10 cellular contexts compared by ENCODE assay signal in genomic region chr7:76296743-76297740, GRCh38. TPM values are rescaled to one million over a fixed set of nuclear protein-coding genes. Genes with fewer than 3 reads are reported as not detected.
DNase-seq lines count a peak whose midpoint lies in the region; ATAC-seq and TF ChIP-seq lines count a peak whose summit lies in the region.
"Had no signal": no experiment of that assay in that cellular context is flagged by ENCODE, and none has a peak within 500 bp of the region (broad histone marks: within the 10 kb centered on the region; RNA-seq: fewer than 3 reads in every experiment).

No MANE protein-coding gene starts in this region.

- peak overlapping the region; percentile 58 to 69 for H3K9ac ChIP-seq in mucosa of rectum (ENCODE audit: low read depth in 1 of 2, low read length in 2 of 2)

- H3K4me1 Mint-ChIP-seq in CD8-positive, alpha-beta memory T cell = peaks cover 1 to 2% (median 1%) of the 10 kb centered on the region in 3 donors

- CTCF ChIA-PET in CD8-positive, alpha-beta memory T cell (lab: Charles Lee) = interaction anchor here (1.6 to 5.1 kb wide), 2 partner anchors 17 to 119 kb away, joined by 6 to 44 read pairs; no protein-coding TSS in a partner anchor

- POLR2A ChIA-PET in CD8-positive, alpha-beta memory T cell (lab: Charles Lee) = interaction anchor here (0.6 kb wide), 1 partner anchor 31 kb away, joined by 6 read pairs; no protein-coding TSS in a partner anchor

- H3K4me3 ChIP-seq in dorsolateral prefrontal cortex (no peak overlapping the region), mucosa of rectum (ENCODE audit: low read length in 2 of 2) (peak overlapping the region; percentile 14 to 22)
- no peak overlapping the region for H3K4me3 ChIP-seq in CD8-positive, alpha-beta memory T cell (ENCODE audit: low read length)

- H3K27ac Mint-ChIP-seq in CD8-positive, alpha-beta memory T cell = no peak overlapping the region
- H3K27ac Mint-ChIP-seq: activated naive CD4-positive, alpha-beta T cell treated with anti-CD3 and anti-CD28 coated beads, Interleukin-2, amount 50 U/mL, for 24 hours had no signal

- no peaks in the 10 kb centered on the region for H3K9me3 Mint-ChIP-seq in CD8-positive, alpha-beta memory T cell
- H3K9me3 Mint-ChIP-seq: activated naive CD4-positive, alpha-beta T cell treated with anti-CD3 and anti-CD28 coated beads, Interleukin-2, amount 50 U/mL, for 24 hours had no signal

- H3K27me3 Mint-ChIP-seq in CD8-positive, alpha-beta memory T cell = peaks cover 2 to 9% of the 10 kb centered on the region in 2 donors
- H3K27me3 Mint-ChIP-seq: activated naive CD4-positive, alpha-beta T cell treated with anti-CD3 and anti-CD28 coated beads, Interleukin-2, amount 50 U/mL, for 24 hours had no signal

- peak overlapping the region in 55 of 59 donors; percentile 19 to 100 (median 76) for H3K27ac ChIP-seq in dorsolateral prefrontal cortex
- H3K27ac ChIP-seq in mucosa of rectum (ENCODE audit: low read depth in 2 of 2, low read length in 2 of 2) = peak overlapping the region; percentile 89 to 95
- no peak overlapping the region for H3K27ac ChIP-seq in CD8-positive, alpha-beta memory T cell (ENCODE audit: low read depth, low read length)

- peaks cover 36 to 37% of the 10 kb centered on the region in 2 donors for H3K4me1 ChIP-seq in mucosa of rectum (ENCODE audit: control insufficient read depth in 2 of 2, insufficient read depth in 2 of 2, low read length in 2 of 2)
- peaks cover 4% of the 10 kb centered on the region for H3K4me1 ChIP-seq in CD8-positive, alpha-beta memory T cell (ENCODE audit: insufficient read depth, low read length)

- ATAC-seq in Right ventricle myocardium inferior (peak; percentile 19), GM21390 (IDR thresholded peaks at IDR 0.05; ENCODE audit: unreplicated experiment) (no peak), GM19397 (IDR thresholded peaks at IDR 0.05; ENCODE audit: unreplicated experiment) (no peak)

- no peaks in the 10 kb centered on the region for H3K36me3 Mint-ChIP-seq in CD8-positive, alpha-beta memory T cell
- H3K36me3 Mint-ChIP-seq: activated naive CD4-positive, alpha-beta T cell treated with anti-CD3 and anti-CD28 coated beads, Interleukin-2, amount 50 U/mL, for 24 hours had no signal

- H3K27me3 ChIP-seq in dorsolateral prefrontal cortex (no peaks in the 10 kb centered on the region), mucosa of rectum (ENCODE audit: control insufficient read depth in 2 of 2, insufficient read depth in 2 of 2, low read length in 2 of 2) (no peaks in the 10 kb centered on the region)
- no peaks in the 10 kb centered on the region for H3K27me3 ChIP-seq in CD8-positive, alpha-beta memory T cell (ENCODE audit: insufficient read depth, low read length, poor library complexity, severe bottlenecking)

- no peaks in the 10 kb centered on the region for H3K9me3 ChIP-seq in mucosa of rectum (ENCODE audit: control insufficient read depth in 2 of 2, low read length in 2 of 2)
- H3K9me3 ChIP-seq in CD8-positive, alpha-beta memory T cell (ENCODE audit: low read length) = no peaks in the 10 kb centered on the region

- intact Hi-C loops in Right ventricle myocardium inferior (cut with DNase I) (no loop called here), cardiac septum (cut with DNase I) (no loop called here), dorsolateral prefrontal cortex (cut with DNase I) (no loop called here)

- DNase-seq in Right ventricle myocardium inferior (ENCODE audit: missing footprints) (peak; percentile 57), cardiac septum (ENCODE audit: low spot score) (no peak), dorsolateral prefrontal cortex (peak in 2 of 10 donors; percentile 53 to 63)
- DNase-seq in central memory CD4-positive, alpha-beta T cell = no peak
- DNase-seq in CD8-positive, alpha-beta memory T cell = no peak
- DNase-seq: NCI-H748 treated with DMSO at 0.1 percent for 48 hours had no signal

- no peaks in the 10 kb centered on the region for H3K36me3 ChIP-seq in mucosa of rectum (ENCODE audit: control insufficient read depth in 2 of 2, insufficient read depth in 2 of 2, low read length in 2 of 2)
- H3K36me3 ChIP-seq in CD8-positive, alpha-beta memory T cell (ENCODE audit: insufficient read depth, low read length) = no peaks in the 10 kb centered on the region

- TF ChIP-seq CTCF in dorsolateral prefrontal cortex (IDR thresholded peaks at IDR 0.05 in 54 of 56, conservative IDR thresholded peaks at IDR 0.05 in 2 of 56; ENCODE audit: low read depth in 1 of 56, partially characterized antibody in 56 of 56) = no peak

- no peak overlapping the region for H3K4me3 Mint-ChIP-seq in CD8-positive, alpha-beta memory T cell
- H3K4me3 Mint-ChIP-seq: activated naive CD4-positive, alpha-beta T cell treated with anti-CD3 and anti-CD28 coated beads, Interleukin-2, amount 50 U/mL, for 24 hours had no signal

RNA-seq across cellular contexts. Expression of gene HSPB1, which starts 5.4 kb away (rescaled TPM):
- 3,139 TPM for total RNA-seq in Right ventricle myocardium inferior
- 2,571 TPM for total RNA-seq in cardiac septum
- 1,000 to 10,000 TPM in 8 of 120 experiments, 100 to 1,000 TPM in 110, 10 to 100 TPM in 2; 98.5 to 2,404 (median 228) TPM for total RNA-seq in dorsolateral prefrontal cortex
- 10 to 100 TPM; 80.7 to 84.1 TPM for total RNA-seq in CD8-positive, alpha-beta memory T cell
- polyA plus RNA-seq in CD8-positive, alpha-beta memory T cell = 74.7 TPM

Comparison
In these comparisons a context has a peak if more than half of its experiments do, and no peak if none do; other contexts are left out.
1. H3K4me3 ChIP-seq: peak in mucosa of rectum (2 of 2); none in dorsolateral prefrontal cortex (0 of 59) and CD8-positive, alpha-beta memory T cell (single experiment).